14 cellular contexts compared by ENCODE assay signal in genomic region chr19:3373971-3374368, GRCh38. TPM values are rescaled to one million over a fixed set of nuclear protein-coding genes. Genes with fewer than 3 reads are reported as not detected.
A peak's percentile ranks its signal among the peaks of the same experiment; 100 is the strongest.
DNase-seq lines count a peak whose midpoint lies in the region; ATAC-seq and TF ChIP-seq lines count a peak whose summit lies in the region.
"Had no signal": no experiment of that assay in that cellular context is flagged by ENCODE, and none has a peak within 500 bp of the region (broad histone marks: within the 10 kb centered on the region; RNA-seq: fewer than 3 reads in every experiment).

No MANE protein-coding gene starts in this region.

- no peaks in the 10 kb centered on the region for H3K36me3 Mint-ChIP-seq in brain
- H3K36me3 Mint-ChIP-seq in memory B cell = peaks cover 3% of the 10 kb centered on the region
- H3K36me3 Mint-ChIP-seq: CD4-positive, alpha-beta memory T cell had no signal

- peaks cover 100% of the 10 kb centered on the region for H3K79me2 ChIP-seq in GM23248 (ENCODE audit: insufficient read depth)

- in situ Hi-C loops in GM23248 (cut with MboI) (no loop called here), GM13977 (cut with MboI; ENCODE audit: low pct_unique_long_range_greater_than_20kb, low sequenced_read_pairs, unreplicated experiment) (no loop called here)

- no peak for TF ChIP-seq CTCF in brain (conservative IDR thresholded peaks at IDR 0.05)
- no peak for TF ChIP-seq CTCF in GM13977 (IDR thresholded peaks at IDR 0.05; ENCODE audit: extremely low read depth, insufficient read depth, missing control alignments)

- peaks cover 14% of the 10 kb centered on the region; the same call in 1 of the 2 replicates for H4K20me1 ChIP-seq in GM23248 (ENCODE audit: insufficient read depth)

- no peaks in the 10 kb centered on the region for H3K9me2 ChIP-seq in GM23248 (ENCODE audit: insufficient read depth)

- H3K9me3 ChIP-seq in GM23248 (ENCODE audit: low read depth) (no peaks in the 10 kb centered on the region), subcutaneous abdominal adipose tissue (ENCODE audit: control insufficient read depth in 5 of 5, low read length in 5 of 5) (no peaks in the 10 kb centered on the region)

- no peak overlapping the region for H3K9ac ChIP-seq in GM23248
- H3K9ac ChIP-seq in subcutaneous abdominal adipose tissue (ENCODE audit: low read length in 5 of 5) = peak overlapping the region in 1 of 5 donors; percentile 39

- H3K27me3 Mint-ChIP-seq in brain = peaks cover 33% of the 10 kb centered on the region
- H3K27me3 Mint-ChIP-seq in memory B cell = peaks cover 2% of the 10 kb centered on the region
- H3K27me3 Mint-ChIP-seq: CD4-positive, alpha-beta memory T cell; effector memory CD8-positive, alpha-beta T cell had no signal

- H3K4me1 Mint-ChIP-seq in brain = peaks cover 24% of the 10 kb centered on the region
- peaks cover 28% of the 10 kb centered on the region for H3K4me1 Mint-ChIP-seq in memory B cell

- H3K27me3 ChIP-seq in GM23248 (replicated peaks; ENCODE audit: insufficient read depth) (no peaks in the 10 kb centered on the region), subcutaneous abdominal adipose tissue (ENCODE audit: control insufficient read depth in 5 of 5, insufficient read depth in 4 of 5, low read length in 5 of 5) (no peaks in the 10 kb centered on the region)

- H3K4me3 ChIP-seq in GM23248 = no peak overlapping the region
- H3K4me3 ChIP-seq in subcutaneous abdominal adipose tissue (ENCODE audit: low read depth in 1 of 5, low read length in 5 of 5) = no peak overlapping the region

- ATAC-seq in memory B cell (ENCODE audit: low read depth) (no peak), GM18868 (IDR thresholded peaks at IDR 0.05; ENCODE audit: unreplicated experiment) (no peak)
- ATAC-seq: effector memory CD8-positive, alpha-beta T cell had no signal

- H3F3A ChIP-seq in GM23248 (ENCODE audit: insufficient read depth) = peaks cover 38% of the 10 kb centered on the region

- peaks cover 0 to 3% (median 0%) of the 10 kb centered on the region in 5 experiments for H3K9me3 Mint-ChIP-seq in brain
- no peaks in the 10 kb centered on the region for H3K9me3 Mint-ChIP-seq in memory B cell
- H3K9me3 Mint-ChIP-seq: activated CD4-positive, alpha-beta T cell treated with anti-CD3 and anti-CD28 coated beads, Interleukin-2, amount 10 ng/mL, durations not matched to agents 24 days and 14 days; CD4-positive, alpha-beta memory T cell; effector memory CD8-positive, alpha-beta T cell had no signal

- peak overlapping the region; percentile 49; the same call in 1 of the 2 replicates for H3K27ac ChIP-seq in GM23248
- H3K27ac ChIP-seq in subcutaneous abdominal adipose tissue (ENCODE audit: low read depth, low read length) = peak overlapping the region; percentile 89

- peak; percentile 40 for DNase-seq in GM23248
- DNase-seq in memory B cell (ENCODE audit: low spot score in 2 of 2) = no peak
- no peak for DNase-seq in SW480 (ENCODE audit: low spot score)
- DNase-seq in islet precursor cell = no peak
- DNase-seq in GM13977 (ENCODE audit: low spot score) = no peak
- DNase-seq: activated CD4-positive, alpha-beta T cell treated with anti-CD3 and anti-CD28 coated beads, Interleukin-2, amount 10 ng/mL, durations not matched to agents 24 days and 14 days; CD4-positive, alpha-beta memory T cell; effector memory CD8-positive, alpha-beta T cell; NCI-H1048; NCI-H524; stimulated activated CD4-positive, alpha-beta T cell treated with anti-CD3 and anti-CD28 coated beads, Interleukin-2, amount 100 ng/mL, for 24 hours had no signal

- peaks cover 29% of the 10 kb centered on the region for H3K4me1 ChIP-seq in GM23248 (ENCODE audit: insufficient read depth)
- peaks cover 1 to 66% (median 47%) of the 10 kb centered on the region in 5 donors for H3K4me1 ChIP-seq in subcutaneous abdominal adipose tissue (ENCODE audit: control insufficient read depth in 5 of 5, insufficient read depth in 5 of 5, low read length in 5 of 5)

- H3K4me3 Mint-ChIP-seq in brain = peak overlapping the region in 2 of 5 experiments; percentile 47 to 56
- no peak overlapping the region for H3K4me3 Mint-ChIP-seq in memory B cell
- H3K4me3 Mint-ChIP-seq: activated CD4-positive, alpha-beta T cell treated with anti-CD3 and anti-CD28 coated beads, Interleukin-2, amount 10 ng/mL, durations not matched to agents 24 days and 14 days; CD4-positive, alpha-beta memory T cell; effector memory CD8-positive, alpha-beta T cell had no signal

- H2AFZ ChIP-seq in GM23248 = no peak overlapping the region

- peak overlapping the region; percentile 22 to 95 (median 69) for H3K27ac Mint-ChIP-seq in brain
- peak overlapping the region; percentile 14 for H3K27ac Mint-ChIP-seq in memory B cell
- H3K27ac Mint-ChIP-seq: activated CD4-positive, alpha-beta T cell treated with anti-CD3 and anti-CD28 coated beads, Interleukin-2, amount 10 ng/mL, durations not matched to agents 24 days and 14 days; effector memory CD8-positive, alpha-beta T cell had no signal

- H3K36me3 ChIP-seq in GM23248 (ENCODE audit: low read depth) (no peaks in the 10 kb centered on the region), subcutaneous abdominal adipose tissue (ENCODE audit: control insufficient read depth in 5 of 5, insufficient read depth in 5 of 5, low read length in 5 of 5) (peaks cover 0 to 5% (median 0%) of the 10 kb centered on the region in 5 donors)

- WGBS in GM23248 (ENCODE audit: low coverage in 1 of 2, low lambda C conversion rate in 2 of 2, missing lambda C conversion rate in 2 of 2), 2 experiments = 67% methylated on average over 6 of the region's 6 CpGs

- H3K4me2 ChIP-seq in GM23248 (ENCODE audit: unreplicated experiment) = no peak overlapping the region

RNA-seq across cellular contexts. Expression of gene NFIC, which starts 7.6 kb away (rescaled TPM):
- total RNA-seq in GM23248 (2014; rRNA removed; shearing (Covaris generic)) = 50.4 and 51.9 TPM in 2 replicates
- polyA plus RNA-seq in GM23248 (2016; fragmentation: Nextera tagmentation; extraction: Ambion mirVana) (106 and 108 TPM in 2 replicates), brain (ENCODE audit: insufficient read depth, low read depth, low replicate concordance) (79.3 TPM)
